ENCODE assay signal across 1 cellular context in the genomic region with DNA sequence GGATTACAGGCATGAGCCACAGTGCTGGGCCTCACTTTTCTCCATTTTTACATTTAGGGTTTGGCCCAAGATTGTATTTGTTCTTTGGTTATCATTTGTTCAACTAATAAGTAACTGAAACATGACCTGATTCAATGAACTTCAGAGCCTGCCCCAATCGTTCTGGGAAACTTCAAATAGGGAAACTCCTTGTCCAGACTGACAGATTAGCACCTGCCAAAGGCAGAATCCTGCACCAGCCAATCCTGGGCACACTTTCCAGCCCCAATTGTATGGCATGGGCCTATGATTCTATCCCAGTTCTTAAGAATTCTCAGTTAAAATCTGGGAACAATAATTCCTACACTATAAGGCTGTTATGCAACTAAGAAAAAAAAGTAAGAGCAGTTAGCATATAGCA.
TF ChIP-seq lines count a peak whose summit lies in the region.

No MANE protein-coding gene starts in this region.

TF ChIP-seq in K562, 482 proteins besides CTCF, POLR2A, EP300 and RAD21:
- TF ChIP-seq ZFP36 (IDR thresholded peaks at IDR 0.05; ENCODE audit: low read depth, low read length, partially characterized antibody) = no peak
- TF ChIP-seq HMG20A (CRISPR knock-in tag; conservative IDR thresholded peaks at IDR 0.05) = no peak
- TF ChIP-seq GATAD2A (IDR thresholded peaks at IDR 0.05) = no peak
- TF ChIP-seq ATF1 (CRISPR knock-in tag; IDR thresholded peaks at IDR 0.05) = no peak
- no peak for TF ChIP-seq ATF1 (tag; IDR thresholded peaks at IDR 0.05)
